In genomic region chr1:195981448-195982139, GRCh38 we compare ENCODE assay signal across 25 cellular contexts.
A peak's percentile ranks its signal among the peaks of the same experiment; 100 is the strongest.
DNase-seq lines count a peak whose midpoint lies in the region; ATAC-seq, FAIRE-seq and TF ChIP-seq lines count a peak whose summit lies in the region.
"Had no signal": no experiment of that assay in that cellular context is flagged by ENCODE, and none has a peak within 500 bp of the region (broad histone marks: within the 10 kb centered on the region; RNA-seq: fewer than 3 reads in every experiment).

No MANE protein-coding gene starts in this region.

- POLR2A ChIA-PET in MCF 10A (lab: Yijun Ruan, JAX) = interaction anchor here (0.6 to 1.0 kb wide), 2 partner anchors 21 to 75 kb away, joined by 3 to 4 read pairs; no protein-coding TSS in a partner anchor
- POLR2A ChIA-PET in activated CD4-positive, alpha-beta T cell treated with anti-CD3 and anti-CD28 coated beads for 36 hours (lab: Charles Lee) = no interaction called here

- H3K36me3 Mint-ChIP-seq in MCF 10A (ENCODE audit: insufficient read depth, unreplicated experiment) = no peaks in the 10 kb centered on the region
- H3K36me3 Mint-ChIP-seq in activated CD4-positive, alpha-beta T cell treated with anti-CD3 and anti-CD28 coated beads for 36 hours (ENCODE audit: low read depth) = no peaks in the 10 kb centered on the region
- H3K36me3 Mint-ChIP-seq: activated naive CD4-positive, alpha-beta T cell treated with anti-CD3 and anti-CD28 coated beads, Interleukin-2, amount 50 U/mL, for 72 hours; CD8-positive, alpha-beta memory T cell had no signal

- TF ChIP-seq CTCF in MCF 10A (IDR thresholded peaks at IDR 0.05; ENCODE audit: unreplicated experiment) (no peak), breast epithelium (IDR thresholded peaks at IDR 0.05) (no peak), bronchial epithelial cell (IDR thresholded peaks at IDR 0.05; ENCODE audit: insufficient read depth, low read length, severe bottlenecking) (no peak)

- no peak overlapping the region for H3K4me3 Mint-ChIP-seq in MCF 10A (ENCODE audit: unreplicated experiment)
- H3K4me3 Mint-ChIP-seq in activated CD4-positive, alpha-beta T cell treated with anti-CD3 and anti-CD28 coated beads for 36 hours = no peak overlapping the region
- H3K4me3 Mint-ChIP-seq: activated CD4-positive, alpha-beta T cell treated with anti-CD3 and anti-CD28 coated beads, Interleukin-2, amount 10 ng/mL, durations not matched to agents 7 days and 5 days; CD8-positive, alpha-beta memory T cell; T-helper 1 cell treated with Interleukin-12 subunit alpha and Interleukin-12 subunit beta and Interleukin-4 antibody, amounts not matched to agents 30 μg/mL and 1 μg/mL, for 36 hours had no signal

- TF ChIP-seq POLR2A in breast epithelium (IDR thresholded peaks at IDR 0.05) = no peak

- no peak overlapping the region for H3K27ac ChIP-seq in breast epithelium
- H3K27ac ChIP-seq: 22Rv1, body of pancreas, colonic mucosa, neutrophil, SJCRH30 had no signal

- no peaks in the 10 kb centered on the region for H3K27me3 ChIP-seq in breast epithelium
- no peaks in the 10 kb centered on the region for H3K27me3 ChIP-seq in bronchial epithelial cell (ENCODE audit: control insufficient read depth, insufficient read depth, low read length)
- H3K27me3 ChIP-seq: body of pancreas, colonic mucosa, neutrophil, SJCRH30 had no signal

- FAIRE-seq in bronchial epithelial cell (lab: Jason Lieb, UNC) = no peak
- FAIRE-seq: GM12878, islet of Langerhans had no signal

- no peak for ATAC-seq in activated CD4-positive, alpha-beta T cell treated with anti-CD3 and anti-CD28 coated beads for 36 hours
- ATAC-seq in HG02610 (IDR thresholded peaks at IDR 0.05; ENCODE audit: unreplicated experiment) (no peak), HG02938 (IDR thresholded peaks at IDR 0.05; ENCODE audit: unreplicated experiment) (no peak)
- ATAC-seq: activated naive CD4-positive, alpha-beta T cell treated with anti-CD3 and anti-CD28 coated beads, Interleukin-2, amount 50 U/mL, for 72 hours; body of pancreas; GM12878; Panc1 had no signal

- H3K36me3 ChIP-seq in breast epithelium = no peaks in the 10 kb centered on the region
- no peaks in the 10 kb centered on the region for H3K36me3 ChIP-seq in bronchial epithelial cell (ENCODE audit: control insufficient read depth, insufficient read depth, low read length)
- H3K36me3 ChIP-seq: colonic mucosa, neutrophil, SJCRH30 had no signal

- intact Hi-C loops in MCF 10A (cut with micrococcal nuclease) (no loop called here), breast epithelium (cut with DNase I; ENCODE audit: low total_unique reads) (loop anchor here (5.0 kb wide), 1 partner anchor 706 kb away; no protein-coding TSS in a partner anchor)
- intact Hi-C loops in activated CD4-positive, alpha-beta T cell treated with anti-CD3 and anti-CD28 coated beads for 36 hours (cut with DNase I, micrococcal nuclease) = no loop called here

- H3K27ac Mint-ChIP-seq in MCF 10A (ENCODE audit: low read depth, unreplicated experiment) = peak overlapping the region; percentile 43
- H3K27ac Mint-ChIP-seq in activated CD4-positive, alpha-beta T cell treated with anti-CD3 and anti-CD28 coated beads for 36 hours = no peak overlapping the region
- H3K27ac Mint-ChIP-seq: activated CD4-positive, alpha-beta T cell treated with anti-CD3 and anti-CD28 coated beads, Interleukin-2, amount 10 ng/mL, durations not matched to agents 7 days and 5 days; activated naive CD4-positive, alpha-beta T cell treated with anti-CD3 and anti-CD28 coated beads, Interleukin-2, amount 50 U/mL, for 72 hours; CD8-positive, alpha-beta memory T cell; T-helper 1 cell treated with Interleukin-12 subunit alpha and Interleukin-12 subunit beta and Interleukin-4 antibody, amounts not matched to agents 30 μg/mL and 1 μg/mL, for 36 hours had no signal

- no peaks in the 10 kb centered on the region for H3K9me3 ChIP-seq in breast epithelium
- H3K9me3 ChIP-seq: body of pancreas, colonic mucosa, neutrophil, SJCRH30 had no signal

- H3K9me3 Mint-ChIP-seq in MCF 10A (ENCODE audit: unreplicated experiment) = no peaks in the 10 kb centered on the region
- H3K9me3 Mint-ChIP-seq in activated CD4-positive, alpha-beta T cell treated with anti-CD3 and anti-CD28 coated beads for 36 hours (ENCODE audit: low read depth) = no peaks in the 10 kb centered on the region
- H3K9me3 Mint-ChIP-seq: activated CD4-positive, alpha-beta T cell treated with anti-CD3 and anti-CD28 coated beads, Interleukin-2, amount 10 ng/mL, durations not matched to agents 7 days and 5 days; T-helper 1 cell treated with Interleukin-12 subunit alpha and Interleukin-12 subunit beta and Interleukin-4 antibody, amounts not matched to agents 30 μg/mL and 1 μg/mL, for 36 hours had no signal

- H3K27me3 Mint-ChIP-seq in MCF 10A (ENCODE audit: insufficient read depth, unreplicated experiment) = no peaks in the 10 kb centered on the region
- H3K27me3 Mint-ChIP-seq in activated CD4-positive, alpha-beta T cell treated with anti-CD3 and anti-CD28 coated beads for 36 hours = no peaks in the 10 kb centered on the region
- H3K27me3 Mint-ChIP-seq: activated CD4-positive, alpha-beta T cell treated with anti-CD3 and anti-CD28 coated beads, Interleukin-2, amount 10 ng/mL, durations not matched to agents 7 days and 5 days; CD8-positive, alpha-beta memory T cell had no signal

- H3K4me1 ChIP-seq in breast epithelium = no peaks in the 10 kb centered on the region
- H3K4me1 ChIP-seq: body of pancreas, colonic mucosa, SJCRH30 had no signal

- DNase-seq in MCF 10A (ENCODE audit: unreplicated experiment) = peak; percentile 38
- no peak for DNase-seq in breast epithelium (ENCODE audit: low spot score in 2 of 2)
- DNase-seq in bronchial epithelial cell (ENCODE audit: low read depth) = peak; percentile 92
- DNase-seq in glomerular visceral epithelial cell (ENCODE audit: extremely low spot score) = peak; percentile 10
- no peak for DNase-seq in activated CD4-positive, alpha-beta T cell treated with anti-CD3 and anti-CD28 coated beads for 36 hours
- DNase-seq in AG08395 (ENCODE audit: low spot score) = no peak
- DNase-seq: activated CD4-positive, alpha-beta T cell treated with anti-CD3 and anti-CD28 coated beads, Interleukin-2, amount 10 ng/mL, durations not matched to agents 7 days and 5 days; body of pancreas; CD8-positive, alpha-beta memory T cell; colonic mucosa; NCI-H1417 treated with DMSO at 0.1 percent for 48 hours; NCI-H510A treated with DMSO at 0.1 percent for 48 hours; NK-92 treated with Interleukin-12 subunit alpha and Interleukin-12 subunit beta, amount 100 ng/mL, for 24 hours; SJCRH30; stimulated activated CD4-positive, alpha-beta T cell treated with anti-CD3 and anti-CD28 coated beads, Interleukin-4, amount 100 ng/mL, for 1 hour; stimulated activated naive CD4-positive, alpha-beta T cell treated with Interleukin-2 at 50 U/mL for 16 hours had no signal

- H3K4me3 ChIP-seq in breast epithelium = no peak overlapping the region
- no peak overlapping the region for H3K4me3 ChIP-seq in bronchial epithelial cell (ENCODE audit: low read depth, low read length)
- H3K4me3 ChIP-seq: body of pancreas, colonic mucosa, GM12878, SJCRH30 had no signal

- CTCF ChIA-PET in MCF 10A (lab: Yijun Ruan, JAX) = interaction anchor here (0.6 kb wide), 2 partner anchors 10 to 459 kb away, joined by 3 to 4 read pairs; no protein-coding TSS in a partner anchor
- CTCF ChIA-PET in activated CD4-positive, alpha-beta T cell treated with anti-CD3 and anti-CD28 coated beads for 36 hours (lab: Charles Lee) = no interaction called here

- no TSS peak for BruUV-seq in MCF 10A (replicated peaks; lab: Mats Ljungman, UMichigan)

- H3K4me1 Mint-ChIP-seq in MCF 10A (ENCODE audit: insufficient read depth, unreplicated experiment) = peaks cover 14% of the 10 kb centered on the region
- no peaks in the 10 kb centered on the region for H3K4me1 Mint-ChIP-seq in activated CD4-positive, alpha-beta T cell treated with anti-CD3 and anti-CD28 coated beads for 36 hours
- H3K4me1 Mint-ChIP-seq: activated CD4-positive, alpha-beta T cell treated with anti-CD3 and anti-CD28 coated beads, Interleukin-2, amount 10 ng/mL, durations not matched to agents 7 days and 5 days; CD8-positive, alpha-beta memory T cell had no signal

Comparison
In these comparisons a context has a peak if more than half of its experiments do, and no peak if none do; other contexts are left out.
1. DNase-seq: peak in MCF 10A (single experiment), bronchial epithelial cell (single experiment) and glomerular visceral epithelial cell (single experiment); none in breast epithelium (0 of 2), activated CD4-positive, alpha-beta T cell treated with anti-CD3 and anti-CD28 coated beads for 36 hours (single experiment) and AG08395 (single experiment).